13 cellular contexts compared by ENCODE assay signal in genomic region chr5:181100121-181101015, GRCh38. TPM values are rescaled to one million over a fixed set of nuclear protein-coding genes. Genes with fewer than 3 reads are reported as not detected.
DNase-seq lines count a peak whose midpoint lies in the region; ATAC-seq, FAIRE-seq and TF ChIP-seq lines count a peak whose summit lies in the region.
"Had no signal": no experiment of that assay in that cellular context is flagged by ENCODE, and none has a peak within 500 bp of the region (broad histone marks: within the 10 kb centered on the region; RNA-seq: fewer than 3 reads in every experiment).

No MANE protein-coding gene starts in this region.

- no peak for DNase-seq in CD4-positive, alpha-beta memory T cell
- DNase-seq in GM20000 (ENCODE audit: low spot score) (peak; percentile 20), ecto neural progenitor cell (ENCODE audit: low spot score) (peak; percentile 68), WERI-Rb-1 (no peak), urothelium cell line (ENCODE audit: low spot score) (no peak)
- no peak for DNase-seq in naive thymus-derived CD4-positive, alpha-beta T cell
- DNase-seq: natural killer cell, NCI-H524 treated with DMSO at 0.1 percent for 48 hours had no signal

- FAIRE-seq in urothelium cell line (lab: Jason Lieb, UNC), result no peak

- H3K4me3 ChIP-seq in CD4-positive, alpha-beta memory T cell (ENCODE audit: low read length in 2 of 2), result no peak overlapping the region
- H3K4me3 ChIP-seq in naive thymus-derived CD4-positive, alpha-beta T cell (ENCODE audit: low read length), result no peak overlapping the region
- H3K4me3 ChIP-seq in WERI-Rb-1 (ENCODE audit: low read depth, low read length), result no peak overlapping the region

- no peak for ATAC-seq in naive thymus-derived CD4-positive, alpha-beta T cell
- no peak for ATAC-seq in HG03469 (IDR thresholded peaks at IDR 0.05; ENCODE audit: unreplicated experiment)
- ATAC-seq in stimulated activated memory B cell treated with anti-CD40 and anti-IgM and Interleukin-4, amounts not matched to agents 10 μg/mL and 1 μg/mL and 100 μg/mL, for 72 hours, result no peak
- ATAC-seq: natural killer cell had no signal

- H3K27me3 ChIP-seq in CD4-positive, alpha-beta memory T cell (ENCODE audit: insufficient read depth, low read length), result peaks cover 14% of the 10 kb centered on the region
- H3K27me3 ChIP-seq in naive thymus-derived CD4-positive, alpha-beta T cell (ENCODE audit: control insufficient read depth in 2 of 2, insufficient read depth in 2 of 2, low read length in 2 of 2), result no peaks in the 10 kb centered on the region
- H3K27me3 ChIP-seq in WERI-Rb-1 (ENCODE audit: insufficient read depth, low read depth, severe bottlenecking), result peaks cover 16% of the 10 kb centered on the region

- intact Hi-C loops in CD4-positive, alpha-beta memory T cell (cut with micrococcal nuclease), result no loop called here
- intact Hi-C loops in naive thymus-derived CD4-positive, alpha-beta T cell (cut with micrococcal nuclease), result no loop called here

- H3K27me3 Mint-ChIP-seq in CD4-positive, alpha-beta memory T cell, result peaks cover 29 to 30% of the 10 kb centered on the region in 2 donors
- H3K27me3 Mint-ChIP-seq in naive thymus-derived CD4-positive, alpha-beta T cell, result peaks cover 28 to 34% (median 30%) of the 10 kb centered on the region in 5 donors
- H3K27me3 Mint-ChIP-seq in stimulated activated memory B cell treated with anti-CD40 and anti-IgM and Interleukin-4, amounts not matched to agents 10 μg/mL and 1 μg/mL and 100 μg/mL, for 72 hours, result peaks cover 42% of the 10 kb centered on the region

- H3K4me1 Mint-ChIP-seq in CD4-positive, alpha-beta memory T cell, result peaks cover 7 to 25% (median 16%) of the 10 kb centered on the region in 4 donors
- H3K4me1 Mint-ChIP-seq in naive thymus-derived CD4-positive, alpha-beta T cell, result peaks cover 4 to 23% (median 17%) of the 10 kb centered on the region in 7 donors
- H3K4me1 Mint-ChIP-seq in stimulated activated memory B cell treated with anti-CD40 and anti-IgM and Interleukin-4, amounts not matched to agents 10 μg/mL and 1 μg/mL and 100 μg/mL, for 72 hours, result peaks cover 12% of the 10 kb centered on the region

- POLR2A ChIA-PET in CD4-positive, alpha-beta memory T cell (lab: Charles Lee; ENCODE audit: partially characterized antibody), result no interaction called here
- POLR2A ChIA-PET in naive thymus-derived CD4-positive, alpha-beta T cell (lab: Charles Lee), result no interaction called here

- no peaks in the 10 kb centered on the region for H3K36me3 ChIP-seq in CD4-positive, alpha-beta memory T cell (ENCODE audit: insufficient read depth, low read length)
- H3K36me3 ChIP-seq in naive thymus-derived CD4-positive, alpha-beta T cell (ENCODE audit: control insufficient read depth in 2 of 3, insufficient read depth in 3 of 3, low read length in 3 of 3), result no peaks in the 10 kb centered on the region
- no peaks in the 10 kb centered on the region for H3K36me3 ChIP-seq in WERI-Rb-1

- CTCF ChIA-PET in CD4-positive, alpha-beta memory T cell (lab: Charles Lee; ENCODE audit: partially characterized antibody), result no interaction called here
- CTCF ChIA-PET in naive thymus-derived CD4-positive, alpha-beta T cell (lab: Charles Lee), result no interaction called here

- TF ChIP-seq CTCF in GM20000 (IDR thresholded peaks at IDR 0.05; ENCODE audit: extremely low read depth, missing control alignments) (no peak), WERI-Rb-1 (IDR thresholded peaks at IDR 0.05; ENCODE audit: low read depth, low read length) (no peak)

- H3K27ac ChIP-seq in CD4-positive, alpha-beta memory T cell (ENCODE audit: low read depth, low read length), result no peak overlapping the region
- no peak overlapping the region for H3K27ac ChIP-seq in naive thymus-derived CD4-positive, alpha-beta T cell (ENCODE audit: low read depth, low read length)
- no peak overlapping the region for H3K27ac ChIP-seq in WERI-Rb-1

- H3K27ac Mint-ChIP-seq in CD4-positive, alpha-beta memory T cell, result peak overlapping the region in 3 of 7 donors; percentile 32 to 71 (median 65)
- peak overlapping the region in 3 of 9 donors; percentile 46 to 69 (median 53) for H3K27ac Mint-ChIP-seq in naive thymus-derived CD4-positive, alpha-beta T cell
- H3K27ac Mint-ChIP-seq in stimulated activated memory B cell treated with anti-CD40 and anti-IgM and Interleukin-4, amounts not matched to agents 10 μg/mL and 1 μg/mL and 100 μg/mL, for 72 hours, result no peak overlapping the region
- H3K27ac Mint-ChIP-seq: natural killer cell; T-helper 2 cell treated with Interferon-gamma antibody and Interleukin-4, amounts not matched to agents 5 μg/mL and 100 μg/mL, for 36 hours had no signal

- H3K36me3 Mint-ChIP-seq in CD4-positive, alpha-beta memory T cell, result no peaks in the 10 kb centered on the region
- peaks cover 0 to 4% (median 0%) of the 10 kb centered on the region in 5 donors for H3K36me3 Mint-ChIP-seq in naive thymus-derived CD4-positive, alpha-beta T cell
- peaks cover 5% of the 10 kb centered on the region for H3K36me3 Mint-ChIP-seq in stimulated activated memory B cell treated with anti-CD40 and anti-IgM and Interleukin-4, amounts not matched to agents 10 μg/mL and 1 μg/mL and 100 μg/mL, for 72 hours
- H3K36me3 Mint-ChIP-seq: natural killer cell had no signal

- H3K9me3 Mint-ChIP-seq in CD4-positive, alpha-beta memory T cell, result peaks cover 0 to 8% (median under 1%) of the 10 kb centered on the region in 8 donors
- H3K9me3 Mint-ChIP-seq in naive thymus-derived CD4-positive, alpha-beta T cell, result peaks cover 0 to 11% (median 2%) of the 10 kb centered on the region in 11 donors
- H3K9me3 Mint-ChIP-seq in stimulated activated memory B cell treated with anti-CD40 and anti-IgM and Interleukin-4, amounts not matched to agents 10 μg/mL and 1 μg/mL and 100 μg/mL, for 72 hours, result peaks cover 2% of the 10 kb centered on the region
- H3K9me3 Mint-ChIP-seq: natural killer cell; T-helper 2 cell treated with Interferon-gamma antibody and Interleukin-4, amounts not matched to agents 5 μg/mL and 100 μg/mL, for 36 hours had no signal

- H3K4me1 ChIP-seq in CD4-positive, alpha-beta memory T cell (ENCODE audit: insufficient read depth, low read length), result peaks cover 4% of the 10 kb centered on the region
- peaks cover 0 to 6% of the 10 kb centered on the region in 2 donors for H3K4me1 ChIP-seq in naive thymus-derived CD4-positive, alpha-beta T cell (ENCODE audit: control insufficient read depth in 2 of 2, insufficient read depth in 2 of 2, low read length in 2 of 2)

- H3K4me3 Mint-ChIP-seq in CD4-positive, alpha-beta memory T cell, result peak overlapping the region in 7 of 8 donors; percentile 24 to 67 (median 41)
- peak overlapping the region in 9 of 10 donors; percentile 7 to 63 (median 54) for H3K4me3 Mint-ChIP-seq in naive thymus-derived CD4-positive, alpha-beta T cell
- no peak overlapping the region for H3K4me3 Mint-ChIP-seq in stimulated activated memory B cell treated with anti-CD40 and anti-IgM and Interleukin-4, amounts not matched to agents 10 μg/mL and 1 μg/mL and 100 μg/mL, for 72 hours
- H3K4me3 Mint-ChIP-seq: natural killer cell had no signal

- no peaks in the 10 kb centered on the region for H3K9me3 ChIP-seq in CD4-positive, alpha-beta memory T cell (ENCODE audit: control insufficient read depth in 1 of 2, low read length in 2 of 2)
- H3K9me3 ChIP-seq in naive thymus-derived CD4-positive, alpha-beta T cell (ENCODE audit: control insufficient read depth in 2 of 3, low read length in 3 of 3), result no peaks in the 10 kb centered on the region
- no peaks in the 10 kb centered on the region for H3K9me3 ChIP-seq in WERI-Rb-1 (ENCODE audit: severe bottlenecking)

RNA-seq across cellular contexts. Expression of gene OR2V1, which starts 30.6 kb away (rescaled TPM):
- total RNA-seq in CD4-positive, alpha-beta memory T cell, result not detected
- polyA plus RNA-seq in CD4-positive, alpha-beta memory T cell, result not detected
- total RNA-seq in naive thymus-derived CD4-positive, alpha-beta T cell, result not detected
- polyA plus RNA-seq in naive thymus-derived CD4-positive, alpha-beta T cell, result not detected
- total RNA-seq: LHCN-M2, natural killer cell had no signal
- polyA plus RNA-seq: esophagus had no signal

RNA-seq across cellular contexts. Expression of gene OR2V2, which starts 47.0 kb away (rescaled TPM):
- total RNA-seq in CD4-positive, alpha-beta memory T cell, result not detected
- polyA plus RNA-seq in CD4-positive, alpha-beta memory T cell, result not detected
- not detected for total RNA-seq in naive thymus-derived CD4-positive, alpha-beta T cell
- not detected for polyA plus RNA-seq in naive thymus-derived CD4-positive, alpha-beta T cell
- total RNA-seq: LHCN-M2, natural killer cell had no signal
- polyA plus RNA-seq: esophagus had no signal

Comparison
In these comparisons a context has a peak if more than half of its experiments do, and no peak if none do; other contexts are left out.
1. DNase-seq: peak in GM20000 (single experiment) and ecto neural progenitor cell (single experiment); none in CD4-positive, alpha-beta memory T cell (0 of 5), naive thymus-derived CD4-positive, alpha-beta T cell (0 of 9), WERI-Rb-1 (single experiment) and urothelium cell line (single experiment).